8 cellular contexts compared by ENCODE assay signal in genomic region chr18:25164837-25165791, GRCh38.
DNase-seq lines count a peak whose midpoint lies in the region; ATAC-seq and TF ChIP-seq lines count a peak whose summit lies in the region.

No MANE protein-coding gene starts in this region.

- intact Hi-C loops in activated CD4-positive, alpha-beta memory T cell treated with anti-CD3 and anti-CD28 coated beads for 36 hours (cut with micrococcal nuclease), result no loop called here
- intact Hi-C loops in right cardiac atrium (cut with DNase I) (loop anchor here in 1 of 4 donors (10.0 kb wide), 1 partner anchor 180 kb away; no protein-coding TSS in a partner anchor), testis (cut with DNase I; ENCODE audit: low total_unique reads) (no loop called here)

- peak overlapping the region; percentile 38 for H3K4me3 Mint-ChIP-seq in activated CD4-positive, alpha-beta memory T cell treated with anti-CD3 and anti-CD28 coated beads for 36 hours

- peaks cover 22% of the 10 kb centered on the region for H3K4me1 Mint-ChIP-seq in activated CD4-positive, alpha-beta memory T cell treated with anti-CD3 and anti-CD28 coated beads for 36 hours (ENCODE audit: low read depth)

- no peak for TF ChIP-seq CTCF in testis (IDR thresholded peaks at IDR 0.05)

- ATAC-seq in GM18870 (IDR thresholded peaks at IDR 0.05; ENCODE audit: unreplicated experiment), result peak; percentile 90
- ATAC-seq in HG03060 (IDR thresholded peaks at IDR 0.05; ENCODE audit: low read depth, unreplicated experiment), result peak; percentile 83
- ATAC-seq in right cardiac atrium, result peak; percentile 77 to 86

- H3K4me3 ChIP-seq in right cardiac atrium (ENCODE audit: low read length) (peak overlapping the region; percentile 79), testis (peak overlapping the region in 1 of 2 donors; percentile 21)

- H3K27ac Mint-ChIP-seq in activated CD4-positive, alpha-beta memory T cell treated with anti-CD3 and anti-CD28 coated beads for 36 hours, result no peak overlapping the region

- H3K27me3 ChIP-seq in right cardiac atrium (ENCODE audit: control insufficient read depth, insufficient read depth), result no peaks in the 10 kb centered on the region
- no peaks in the 10 kb centered on the region for H3K27me3 ChIP-seq in testis

- H3K27me3 Mint-ChIP-seq in activated CD4-positive, alpha-beta memory T cell treated with anti-CD3 and anti-CD28 coated beads for 36 hours, result no peaks in the 10 kb centered on the region

- DNase-seq in AG08395 (ENCODE audit: low spot score) (peak; percentile 45), right cardiac atrium (peak in 2 of 3 donors; percentile 49 to 54), testis (peak; percentile 18), NCI-H146 treated with DMSO at 0.1 percent for 48 hours (lab: John Stamatoyannopoulos, UW; ENCODE audit: unreplicated experiment) (no peak)
- no peak for DNase-seq in activated CD4-positive, alpha-beta memory T cell treated with anti-CD3 and anti-CD28 coated beads for 36 hours
- DNase-seq in stimulated activated CD4-positive, alpha-beta T cell treated with anti-CD3 and anti-CD28 coated beads, Interleukin-12 subunit alpha, Interleukin-12 subunit beta, amount 100 ng/mL, for 4 hours, result no peak

- H3K36me3 Mint-ChIP-seq in activated CD4-positive, alpha-beta memory T cell treated with anti-CD3 and anti-CD28 coated beads for 36 hours, result no peaks in the 10 kb centered on the region

- TF ChIP-seq POLR2A in testis (IDR thresholded peaks at IDR 0.05), result no peak

- H3K27ac ChIP-seq in right cardiac atrium (ENCODE audit: low read length) (peak overlapping the region; percentile 67), testis (no peak overlapping the region)

- H3K36me3 ChIP-seq in testis (ENCODE audit: low read depth, missing control alignments), result no peaks in the 10 kb centered on the region

- WGBS in right cardiac atrium, result 6% methylated on average over 10 of the region's 10 CpGs
- 45 to 54% methylated on average over 10 of the region's 10 CpGs for WGBS in testis, 2 donors

- POLR2A ChIA-PET in activated CD4-positive, alpha-beta memory T cell treated with anti-CD3 and anti-CD28 coated beads for 36 hours (lab: Charles Lee), result no interaction called here

- no peaks in the 10 kb centered on the region for H3K9me3 Mint-ChIP-seq in activated CD4-positive, alpha-beta memory T cell treated with anti-CD3 and anti-CD28 coated beads for 36 hours

- H3K4me1 ChIP-seq in right cardiac atrium (ENCODE audit: control insufficient read depth, insufficient read depth, low read length), result no peaks in the 10 kb centered on the region
- no peaks in the 10 kb centered on the region for H3K4me1 ChIP-seq in testis

- CTCF ChIA-PET in activated CD4-positive, alpha-beta memory T cell treated with anti-CD3 and anti-CD28 coated beads for 36 hours (lab: Charles Lee), result interaction anchor here (0.6 kb wide), 1 partner anchor 67 kb away, joined by 3 read pairs; no protein-coding TSS in a partner anchor

- H3K9me3 ChIP-seq in right cardiac atrium (ENCODE audit: control insufficient read depth, low read length) (no peaks in the 10 kb centered on the region), testis (no peaks in the 10 kb centered on the region)

Comparison
In these comparisons a context has a peak if more than half of its experiments do, and no peak if none do; other contexts are left out.
1. DNase-seq: peak in AG08395 (single experiment), right cardiac atrium (2 of 3) and testis (single experiment); none in activated CD4-positive, alpha-beta memory T cell treated with anti-CD3 and anti-CD28 coated beads for 36 hours (single experiment), stimulated activated CD4-positive, alpha-beta T cell treated with anti-CD3 and anti-CD28 coated beads, Interleukin-12 subunit alpha, Interleukin-12 subunit beta, amount 100 ng/mL, for 4 hours (single experiment) and NCI-H146 treated with DMSO at 0.1 percent for 48 hours (single experiment).
2. Peak in every context shown above with its lines, with median percentiles within 50 percentile points of each other: ATAC-seq.